1 cellular context compared by ENCODE assay signal in the genomic region with DNA sequence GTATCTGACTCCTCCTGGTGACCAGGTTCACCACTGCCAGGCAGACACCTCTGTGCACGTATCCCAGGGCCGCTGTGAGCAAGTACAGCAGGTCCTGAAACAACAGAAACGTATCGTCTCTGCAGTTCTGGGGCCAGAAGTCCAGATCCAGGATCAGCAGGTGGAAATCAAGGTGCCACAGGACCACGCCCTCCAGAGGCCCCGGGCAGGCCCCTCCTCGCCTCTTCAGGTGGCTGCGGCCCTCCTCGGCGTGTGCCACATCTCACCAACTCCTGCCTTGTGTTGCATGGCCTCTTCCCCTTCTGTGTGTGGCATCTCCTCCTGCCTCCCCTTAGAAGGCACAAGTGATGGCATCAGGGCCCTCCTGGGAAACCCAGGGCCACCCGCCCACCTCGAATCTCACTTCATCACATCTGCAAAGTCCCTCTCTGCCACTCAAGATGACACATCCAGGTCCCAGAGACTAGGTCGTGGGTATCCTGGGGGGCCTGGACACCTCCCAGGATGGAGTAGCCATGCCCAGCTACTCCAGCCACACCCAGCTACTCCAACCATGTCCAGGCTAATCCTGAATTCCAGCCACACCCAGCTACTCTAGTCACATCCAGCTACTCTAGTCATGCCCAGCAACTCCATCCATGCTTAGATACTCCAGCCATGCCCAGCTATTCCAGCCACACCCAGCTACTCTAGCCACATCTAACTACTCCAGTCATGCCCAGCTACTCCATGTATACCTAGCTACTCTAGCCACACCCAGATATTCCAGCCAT.
TF ChIP-seq lines count a peak whose summit lies in the region.

No MANE protein-coding gene starts in this region.

TF ChIP-seq in HEK293, 187 proteins besides CTCF, POLR2A, EP300 and RAD21:
- TF ChIP-seq ZNF280D (tag by site-specific recombination; IDR thresholded peaks at IDR 0.05) (peak; percentile 20; the same call in 1 of the 2 replicates), SP7 (tag by site-specific recombination; IDR thresholded peaks at IDR 0.05) (no peak), ZNF394 (tag by site-specific recombination; IDR thresholded peaks at IDR 0.05; ENCODE audit: borderline replicate concordance) (peak; percentile 100)
